ENCODE assay signal across 8 cellular contexts in the genomic region with DNA sequence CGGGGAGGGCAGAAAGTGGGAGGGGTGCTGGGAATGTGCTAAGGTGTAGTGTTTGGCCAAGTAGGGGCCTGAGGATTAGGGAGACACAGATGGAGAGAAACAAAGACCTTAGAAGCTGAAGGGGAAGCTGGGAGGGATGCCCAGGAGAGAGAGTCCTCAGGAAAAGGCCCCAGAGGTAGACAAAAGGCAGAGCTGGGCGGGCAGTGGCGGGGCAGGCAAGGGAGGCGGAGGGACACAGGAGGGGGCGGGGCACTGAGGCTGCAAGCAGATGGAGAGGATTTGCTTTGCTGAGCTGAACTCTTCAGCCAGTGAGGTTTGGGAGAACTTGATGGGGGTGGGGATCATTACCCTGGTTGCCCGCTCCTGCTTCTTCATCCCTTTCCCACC. TPM values are rescaled to one million over a fixed set of nuclear protein-coding genes. Genes with fewer than 3 reads are reported as not detected.
DNase-seq lines count a peak whose midpoint lies in the region; ATAC-seq and TF ChIP-seq lines count a peak whose summit lies in the region.

No MANE protein-coding gene starts in this region.

- H2AFZ ChIP-seq in Karpas-422 (ENCODE audit: low read length): no peak overlapping the region

- peaks cover 15% of the 10 kb centered on the region for H3K27me3 ChIP-seq in NT2/D1 (ENCODE audit: insufficient read depth, insufficient read length)
- peaks cover 3% of the 10 kb centered on the region; the same call in 1 of the 2 replicates for H3K27me3 ChIP-seq in Karpas-422 (ENCODE audit: low read length)
- peaks cover 25% of the 10 kb centered on the region for H3K27me3 ChIP-seq in effector memory CD4-positive, alpha-beta T cell (replicated peaks; ENCODE audit: control insufficient read depth, insufficient read depth, low read length, poor library complexity, severe bottlenecking)

- no peak overlapping the region for H3K4me2 ChIP-seq in Karpas-422 (ENCODE audit: low read depth, low read length, poor library complexity, severe bottlenecking)

- peak overlapping the region; percentile 92 for H3K27ac Mint-ChIP-seq in progenitor cell of endocrine pancreas
- H3K27ac Mint-ChIP-seq in activated T-cell treated with anti-CD3 and anti-CD28 coated beads, Interleukin-2, amount 50 U/mL, for 72 hours: no peak overlapping the region

- no peak for TF ChIP-seq CTCF in progenitor cell of endocrine pancreas (IDR thresholded peaks at IDR 0.05; ENCODE audit: unreplicated experiment)

- H3K4me3 Mint-ChIP-seq in progenitor cell of endocrine pancreas (ENCODE audit: low read depth): peak overlapping the region; percentile 82
- H3K4me3 Mint-ChIP-seq in activated T-cell treated with anti-CD3 and anti-CD28 coated beads, Interleukin-2, amount 50 U/mL, for 72 hours: peak overlapping the region in 1 of 2 donors; percentile 96

- peaks cover 25% of the 10 kb centered on the region for H3K27me3 Mint-ChIP-seq in progenitor cell of endocrine pancreas
- peaks cover 40% of the 10 kb centered on the region for H3K27me3 Mint-ChIP-seq in activated T-cell treated with anti-CD3 and anti-CD28 coated beads, Interleukin-2, amount 50 U/mL, for 72 hours (ENCODE audit: low read depth)

- H3K9me3 Mint-ChIP-seq in progenitor cell of endocrine pancreas (ENCODE audit: low read depth): no peaks in the 10 kb centered on the region
- H3K9me3 Mint-ChIP-seq in activated T-cell treated with anti-CD3 and anti-CD28 coated beads, Interleukin-2, amount 50 U/mL, for 72 hours: no peaks in the 10 kb centered on the region

- ATAC-seq in activated T-cell treated with anti-CD3 and anti-CD28 coated beads, Interleukin-2, amount 50 U/mL, for 72 hours (replicated peaks in 1 of 2): no peak
- no peak for ATAC-seq in GM21619 (IDR thresholded peaks at IDR 0.05; ENCODE audit: unreplicated experiment)

- peaks cover 23% of the 10 kb centered on the region for H3K4me1 ChIP-seq in ES-I3 (ENCODE audit: insufficient read depth, low read length)
- peaks cover 39% of the 10 kb centered on the region for H3K4me1 ChIP-seq in NT2/D1 (ENCODE audit: insufficient read depth, insufficient read length)
- H3K4me1 ChIP-seq in Karpas-422 (ENCODE audit: low read length): peaks cover 42% of the 10 kb centered on the region
- peaks cover 44% of the 10 kb centered on the region for H3K4me1 ChIP-seq in effector memory CD4-positive, alpha-beta T cell (ENCODE audit: control insufficient read depth, insufficient read depth, low read length, poor library complexity, severe bottlenecking)

- peaks cover 42% of the 10 kb centered on the region for H3K4me1 Mint-ChIP-seq in progenitor cell of endocrine pancreas (ENCODE audit: low read depth)
- H3K4me1 Mint-ChIP-seq in activated T-cell treated with anti-CD3 and anti-CD28 coated beads, Interleukin-2, amount 50 U/mL, for 72 hours (ENCODE audit: low read depth): peaks cover 84% of the 10 kb centered on the region

- no peaks in the 10 kb centered on the region for H3K36me3 ChIP-seq in ES-I3 (ENCODE audit: insufficient read depth, low read length)
- peaks cover 45% of the 10 kb centered on the region for H3K36me3 ChIP-seq in NT2/D1 (ENCODE audit: insufficient read depth, insufficient read length, low read length)
- no peaks in the 10 kb centered on the region for H3K36me3 ChIP-seq in Karpas-422 (ENCODE audit: insufficient read depth, low read length)
- H3K36me3 ChIP-seq in effector memory CD4-positive, alpha-beta T cell (ENCODE audit: control insufficient read depth, insufficient read depth, low read length): no peaks in the 10 kb centered on the region

- H3K9me3 ChIP-seq in ES-I3 (ENCODE audit: control insufficient read depth, insufficient read depth, low read length) (no peaks in the 10 kb centered on the region), NT2/D1 (ENCODE audit: insufficient read depth, low read length) (no peaks in the 10 kb centered on the region), Karpas-422 (ENCODE audit: low read length) (no peaks in the 10 kb centered on the region)
- H3K9me3 ChIP-seq in effector memory CD4-positive, alpha-beta T cell (ENCODE audit: control insufficient read depth, low read length): no peaks in the 10 kb centered on the region

- peaks cover 24% of the 10 kb centered on the region for H3K36me3 Mint-ChIP-seq in progenitor cell of endocrine pancreas (ENCODE audit: insufficient read depth)
- H3K36me3 Mint-ChIP-seq in activated T-cell treated with anti-CD3 and anti-CD28 coated beads, Interleukin-2, amount 50 U/mL, for 72 hours (ENCODE audit: insufficient read depth in 2 of 2): peaks cover 13 to 14% of the 10 kb centered on the region in 2 donors

- H3K27ac ChIP-seq in Karpas-422 (ENCODE audit: low read length): no peak overlapping the region
- H3K27ac ChIP-seq in effector memory CD4-positive, alpha-beta T cell (ENCODE audit: insufficient read depth, low read length, poor library complexity, severe bottlenecking): no peak overlapping the region

- no peak for TF ChIP-seq POLR2A in erythroblast (IDR thresholded peaks at IDR 0.05; ENCODE audit: low read length)

- H4K20me1 ChIP-seq in Karpas-422 (ENCODE audit: insufficient read depth, low read depth, low read length): no peaks in the 10 kb centered on the region

- peak; percentile 98 for DNase-seq in NT2/D1 (ENCODE audit: low read depth, low spot score)
- peak; percentile 32 to 48 for DNase-seq in erythroblast (lab: John Stamatoyannopoulos, UW)
- peak; percentile 47 for DNase-seq in progenitor cell of endocrine pancreas (ENCODE audit: low spot score, unreplicated experiment)
- no peak for DNase-seq in activated T-cell treated with anti-CD3 and anti-CD28 coated beads, Interleukin-2, amount 50 U/mL, for 72 hours
- DNase-seq in Karpas-422: no peak
- no peak for DNase-seq in effector memory CD4-positive, alpha-beta T cell

- peak overlapping the region; percentile 83 for H3K9ac ChIP-seq in ES-I3 (ENCODE audit: low read depth, low read length)
- peak overlapping the region; percentile 100 for H3K9ac ChIP-seq in NT2/D1 (ENCODE audit: insufficient read length, low read depth)
- no peak overlapping the region for H3K9ac ChIP-seq in Karpas-422 (ENCODE audit: low read length)

- H3K79me2 ChIP-seq in Karpas-422 (ENCODE audit: low read length): no peaks in the 10 kb centered on the region

- H3K9me2 ChIP-seq in Karpas-422 (replicated peaks; ENCODE audit: insufficient read depth, low read length): no peaks in the 10 kb centered on the region

- H3K4me3 ChIP-seq in NT2/D1 (ENCODE audit: insufficient read length, low read depth): peak overlapping the region; percentile 99
- H3K4me3 ChIP-seq in Karpas-422 (ENCODE audit: low read length): no peak overlapping the region
- H3K4me3 ChIP-seq in effector memory CD4-positive, alpha-beta T cell (ENCODE audit: insufficient read depth, low read depth, low read length, poor library complexity, severe bottlenecking): no peak overlapping the region

RNA-seq across cellular contexts. Expression of gene PTMS, which starts 2.8 kb away (rescaled TPM):
- total RNA-seq in progenitor cell of endocrine pancreas: 414 and 480 TPM in 2 replicates
- 100 to 1,000 TPM; 119 to 154 TPM for total RNA-seq in activated T-cell treated with anti-CD3 and anti-CD28 coated beads, Interleukin-2, amount 50 U/mL, for 72 hours
- 5.0 and 7.3 TPM in 2 replicates for total RNA-seq in Karpas-422 (2014; rRNA removed; shearing (Covaris generic); ENCODE audit: low replicate concordance)

RNA-seq across cellular contexts. Expression of gene LAG3, which starts 3.3 kb away (rescaled TPM):
- total RNA-seq in progenitor cell of endocrine pancreas: 2.2 and 2.5 TPM in 2 replicates
- 100 to 1,000 TPM; 117 to 188 TPM for total RNA-seq in activated T-cell treated with anti-CD3 and anti-CD28 coated beads, Interleukin-2, amount 50 U/mL, for 72 hours
- 0.22 and 0.32 TPM in 2 replicates for total RNA-seq in Karpas-422 (2014; rRNA removed; shearing (Covaris generic); ENCODE audit: low replicate concordance)

RNA-seq across cellular contexts. Expression of gene MLF2, which starts 16.1 kb away (rescaled TPM):
- total RNA-seq in progenitor cell of endocrine pancreas: 281 and 305 TPM in 2 replicates
- total RNA-seq in activated T-cell treated with anti-CD3 and anti-CD28 coated beads, Interleukin-2, amount 50 U/mL, for 72 hours: 100 to 1,000 TPM; 122 to 134 TPM
- 183 and 263 TPM in 2 replicates for total RNA-seq in Karpas-422 (2014; rRNA removed; shearing (Covaris generic); ENCODE audit: low replicate concordance)

RNA-seq across cellular contexts. Expression of gene CD4, which starts 20.3 kb away (rescaled TPM):
- 1.5 and 2.1 TPM in 2 replicates for total RNA-seq in progenitor cell of endocrine pancreas
- total RNA-seq in activated T-cell treated with anti-CD3 and anti-CD28 coated beads, Interleukin-2, amount 50 U/mL, for 72 hours: 100 to 1,000 TPM; 126 to 141 TPM
- total RNA-seq in Karpas-422 (2014; rRNA removed; shearing (Covaris generic); ENCODE audit: low replicate concordance): not detected in 2 replicates

RNA-seq across cellular contexts. Expression of gene COPS7A, which starts 45.1 kb away (rescaled TPM):
- total RNA-seq in progenitor cell of endocrine pancreas: 42.6 and 45.5 TPM in 2 replicates
- total RNA-seq in activated T-cell treated with anti-CD3 and anti-CD28 coated beads, Interleukin-2, amount 50 U/mL, for 72 hours: 10 to 100 TPM; 30.2 to 39.7 TPM
- total RNA-seq in Karpas-422 (2014; rRNA removed; shearing (Covaris generic); ENCODE audit: low replicate concordance): 39.2 and 42.9 TPM in 2 replicates

Comparison
In these comparisons a context has a peak if more than half of its experiments do, and no peak if none do; other contexts are left out.
1. DNase-seq: peak in NT2/D1 (single experiment), erythroblast (2 of 2) and progenitor cell of endocrine pancreas (single experiment); none in activated T-cell treated with anti-CD3 and anti-CD28 coated beads, Interleukin-2, amount 50 U/mL, for 72 hours (0 of 2), Karpas-422 (single experiment) and effector memory CD4-positive, alpha-beta T cell (0 of 3).
2. RNA of gene PTMS, which starts 2.8 kb away (total RNA-seq): 414 to 480 TPM in progenitor cell of endocrine pancreas and 119 to 154 TPM in activated T-cell treated with anti-CD3 and anti-CD28 coated beads, Interleukin-2, amount 50 U/mL, for 72 hours; 5.0 to 7.3 TPM in Karpas-422; every median in the first group is over 10 times any median in the second.
3. RNA of gene LAG3, which starts 3.3 kb away (total RNA-seq): 117 to 188 TPM in activated T-cell treated with anti-CD3 and anti-CD28 coated beads, Interleukin-2, amount 50 U/mL, for 72 hours; 2.2 to 2.5 TPM in progenitor cell of endocrine pancreas and 0.22 to 0.32 TPM in Karpas-422; every median in the first group is over 10 times any median in the second.